ENCODE assay signal across 8 cellular contexts in the genomic region with DNA sequence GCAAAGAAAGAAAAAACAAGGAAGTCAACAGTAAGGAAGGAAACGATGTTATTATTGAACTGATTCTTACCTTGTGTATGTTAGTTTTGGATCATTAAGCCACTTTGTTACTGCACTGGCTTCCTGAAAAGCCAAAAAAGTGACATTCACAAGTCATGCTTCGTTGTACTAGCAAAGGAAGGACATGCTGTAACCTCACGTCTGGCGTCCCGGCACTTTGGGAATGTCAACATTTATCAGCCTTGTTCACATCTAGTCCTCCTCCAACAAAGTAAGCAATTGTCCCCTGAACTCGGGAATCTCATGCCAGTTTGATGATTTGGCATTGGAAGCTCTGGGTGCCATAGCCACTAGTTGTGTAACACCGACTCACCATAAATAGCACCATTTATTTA. TPM values are rescaled to one million over a fixed set of nuclear protein-coding genes. Genes with fewer than 3 reads are reported as not detected.
DNase-seq lines count a peak whose midpoint lies in the region; ATAC-seq and TF ChIP-seq lines count a peak whose summit lies in the region.

No MANE protein-coding gene starts in this region.

- no peak for TF ChIP-seq CTCF in WTC11 (IDR thresholded peaks at IDR 0.05)

- POLR2A ChIA-PET in WTC11 (lab: Charles Lee), result interaction anchor here (0.7 to 1.2 kb wide), 2 partner anchors 9 to 198 kb away, joined by 5 to 7 read pairs; partner anchors contain the start of gene RNF43

- CTCF ChIA-PET in WTC11 (lab: Charles Lee), result interaction anchor here (0.5 to 3.0 kb wide), 19 partner anchors 8 to 256 kb away, joined by 3 to 29 read pairs (median 5); partner anchors contain the start of gene LPO

- H3K27ac Mint-ChIP-seq in T-helper 2 cell treated with Interferon-gamma antibody and Interleukin-4, amounts not matched to agents 5 μg/mL and 100 μg/mL, for 36 hours, result peak overlapping the region; percentile 95
- H3K27ac Mint-ChIP-seq in WTC11, result no peak overlapping the region

- H3K4me3 ChIP-seq in iPS-18c (ENCODE audit: insufficient read depth, low read depth, low read length) (peak overlapping the region; percentile 82; the same call in 1 of the 2 replicates), subcutaneous abdominal adipose tissue (ENCODE audit: low read depth in 1 of 5, low read length in 5 of 5) (peak overlapping the region; percentile 74 to 97 (median 96))

- no peaks in the 10 kb centered on the region for H3K36me3 Mint-ChIP-seq in T-helper 2 cell treated with Interferon-gamma antibody and Interleukin-4, amounts not matched to agents 5 μg/mL and 100 μg/mL, for 36 hours (ENCODE audit: low read depth)
- no peaks in the 10 kb centered on the region; the same call in 1 of the 2 replicates for H3K36me3 Mint-ChIP-seq in WTC11

- ATAC-seq in WTC11, result no peak

- peak overlapping the region; percentile 91 for H3K4me3 Mint-ChIP-seq in T-helper 2 cell treated with Interferon-gamma antibody and Interleukin-4, amounts not matched to agents 5 μg/mL and 100 μg/mL, for 36 hours
- H3K4me3 Mint-ChIP-seq in WTC11, result peak overlapping the region; percentile 93

- peaks cover 2 to 16% (median 15%) of the 10 kb centered on the region in 5 donors for H3K36me3 ChIP-seq in subcutaneous abdominal adipose tissue (ENCODE audit: control insufficient read depth in 5 of 5, insufficient read depth in 5 of 5, low read length in 5 of 5)

- H3K27ac ChIP-seq in subcutaneous abdominal adipose tissue (ENCODE audit: low read depth, low read length), result no peak overlapping the region

- peaks cover 5 to 14% (median 13%) of the 10 kb centered on the region in 5 donors for H3K4me1 ChIP-seq in subcutaneous abdominal adipose tissue (ENCODE audit: control insufficient read depth in 5 of 5, insufficient read depth in 5 of 5, low read length in 5 of 5)

- peaks cover 16% of the 10 kb centered on the region for H3K4me1 Mint-ChIP-seq in T-helper 2 cell treated with Interferon-gamma antibody and Interleukin-4, amounts not matched to agents 5 μg/mL and 100 μg/mL, for 36 hours (ENCODE audit: low read depth)
- peaks cover 9% of the 10 kb centered on the region for H3K4me1 Mint-ChIP-seq in WTC11

- no peaks in the 10 kb centered on the region for H3K9me3 ChIP-seq in iPS-18c (ENCODE audit: control insufficient read depth, insufficient read depth, low read length)
- no peaks in the 10 kb centered on the region for H3K9me3 ChIP-seq in subcutaneous abdominal adipose tissue (ENCODE audit: control insufficient read depth in 5 of 5, low read length in 5 of 5)

- peak overlapping the region in 1 of 5 donors; percentile 22 for H3K9ac ChIP-seq in subcutaneous abdominal adipose tissue (ENCODE audit: low read length in 5 of 5)

- peaks cover 5% of the 10 kb centered on the region for H3K27me3 Mint-ChIP-seq in T-helper 2 cell treated with Interferon-gamma antibody and Interleukin-4, amounts not matched to agents 5 μg/mL and 100 μg/mL, for 36 hours (ENCODE audit: low read depth)
- peaks cover 34% of the 10 kb centered on the region for H3K27me3 Mint-ChIP-seq in WTC11 (ENCODE audit: low read depth)

- H3K27me3 ChIP-seq in subcutaneous abdominal adipose tissue (ENCODE audit: control insufficient read depth in 5 of 5, insufficient read depth in 4 of 5, low read length in 5 of 5), result no peaks in the 10 kb centered on the region

- no peak for DNase-seq in T-helper 2 cell treated with Interferon-gamma antibody and Interleukin-4, amounts not matched to agents 5 μg/mL and 100 μg/mL, for 36 hours (ENCODE audit: low spot score)
- DNase-seq in T-helper 2 cell (no peak), WTC11 (ENCODE audit: low spot score) (no peak), AG08395 (ENCODE audit: low spot score) (no peak), activated gamma-delta T cell (lab: John Stamatoyannopoulos, UW) (no peak), NCI-H510A (lab: John Stamatoyannopoulos, UW) (no peak)

- H3K9me3 Mint-ChIP-seq in T-helper 2 cell treated with Interferon-gamma antibody and Interleukin-4, amounts not matched to agents 5 μg/mL and 100 μg/mL, for 36 hours, result no peaks in the 10 kb centered on the region
- no peaks in the 10 kb centered on the region for H3K9me3 Mint-ChIP-seq in WTC11

TF ChIP-seq in WTC11, 78 proteins besides CTCF, POLR2A, EP300 and RAD21:
- TF ChIP-seq JAZF1 (CRISPR knock-in tag; IDR thresholded peaks at IDR 0.05), result no peak
- TF ChIP-seq RORB (CRISPR knock-in tag; IDR thresholded peaks at IDR 0.05), result no peak
- TF ChIP-seq NR1H2 (CRISPR knock-in tag; IDR thresholded peaks at IDR 0.05), result no peak
- no peak for TF ChIP-seq NR2C2 (CRISPR knock-in tag; IDR thresholded peaks at IDR 0.05)
- no peak for TF ChIP-seq HMGXB4 (CRISPR knock-in tag; IDR thresholded peaks at IDR 0.05)
- no peak for TF ChIP-seq TP53 (CRISPR knock-in tag; IDR thresholded peaks at IDR 0.05)
- no peak for TF ChIP-seq FOXJ3 (CRISPR knock-in tag; IDR thresholded peaks at IDR 0.05; ENCODE audit: borderline replicate concordance)
- no peak for TF ChIP-seq MYBL2 (CRISPR knock-in tag; IDR thresholded peaks at IDR 0.05)
- no peak for TF ChIP-seq FOXP1 (CRISPR knock-in tag; IDR thresholded peaks at IDR 0.05; ENCODE audit: borderline replicate concordance)
- no peak for TF ChIP-seq GTF2I (CRISPR knock-in tag; conservative IDR thresholded peaks at IDR 0.05)
- no peak for TF ChIP-seq ATF1 (CRISPR knock-in tag; IDR thresholded peaks at IDR 0.05)
- no peak for TF ChIP-seq NR3C1 (CRISPR knock-in tag; conservative IDR thresholded peaks at IDR 0.05; ENCODE audit: low read depth)
- TF ChIP-seq ZNF317 (CRISPR knock-in tag; IDR thresholded peaks at IDR 0.05; ENCODE audit: borderline replicate concordance, low read depth), result no peak
- TF ChIP-seq KAT7 (CRISPR knock-in tag; IDR thresholded peaks at IDR 0.05; ENCODE audit: borderline replicate concordance), result no peak
- no peak for TF ChIP-seq GABPB1 (CRISPR knock-in tag; IDR thresholded peaks at IDR 0.05)

RNA-seq across cellular contexts. Expression of gene MKS1, which starts 0.7 kb away (rescaled TPM):
- 18.6 to 24.2 TPM (median 18.9 TPM) in 3 replicates for total RNA-seq in WTC11 (2021)

RNA-seq across cellular contexts. Expression of gene LPO, which starts 18.6 kb away (rescaled TPM):
- 0.20 to 0.50 TPM (median 0.23 TPM) in 3 replicates for total RNA-seq in WTC11 (2021)

RNA-seq across cellular contexts. Expression of gene EPX, which starts 27.3 kb away (rescaled TPM):
- total RNA-seq in WTC11 (2021), result not detected in 3 replicates

RNA-seq across cellular contexts. Expression of gene OR4D2, which starts 53.0 kb away (rescaled TPM):
- total RNA-seq in WTC11 (2021), result not detected in 3 replicates
